In the genomic region with DNA sequence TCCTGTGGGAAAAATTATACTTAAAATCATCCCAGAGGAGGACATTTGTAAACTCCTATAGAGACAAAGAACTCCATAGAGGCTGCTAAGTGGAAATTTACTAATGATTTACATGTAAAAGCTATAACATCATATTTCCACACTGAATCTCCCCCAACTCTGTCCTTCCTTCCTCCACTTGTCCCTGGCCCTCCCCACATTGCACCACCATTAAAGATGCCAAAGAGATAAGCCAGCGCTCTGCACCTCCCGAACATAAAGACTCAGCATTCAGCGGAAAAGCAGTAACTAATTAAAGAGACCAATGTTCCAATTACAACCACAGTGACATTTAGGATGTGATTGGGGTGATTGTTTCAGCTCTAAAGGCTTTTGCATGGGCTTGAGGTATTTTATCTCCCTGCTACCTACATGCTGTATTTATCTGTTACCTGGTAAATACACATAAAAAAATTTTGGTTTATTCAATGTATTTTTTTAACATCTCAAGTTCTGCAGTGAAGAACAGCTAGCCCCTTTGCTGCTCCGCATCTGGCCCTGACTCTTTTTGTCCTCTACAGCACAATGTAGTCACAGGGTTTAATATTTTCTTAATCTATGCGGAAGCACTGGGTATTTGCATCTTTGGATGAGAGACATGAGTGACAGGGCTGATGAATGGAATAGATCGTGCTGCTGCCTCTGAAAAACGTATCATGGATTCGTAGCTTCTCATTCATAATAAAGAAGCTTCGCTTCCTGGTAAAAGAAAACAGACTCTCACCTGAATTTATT, we compare ENCODE assay signal across 22 cellular contexts. TPM values are rescaled to one million over a fixed set of nuclear protein-coding genes. Genes with fewer than 3 reads are reported as not detected.
"Had no signal": no experiment of that assay in that cellular context is flagged by ENCODE, and none has a peak within 500 bp of the region (broad histone marks: within the 10 kb centered on the region; RNA-seq: fewer than 3 reads in every experiment).

No MANE protein-coding gene starts in this region.

- H3K9me3 Mint-ChIP-seq: activated T-helper 17 cell treated with anti-CD3 and anti-CD28 coated beads, Interleukin-2, amount 50 U/mL, for 72 hours; memory B cell; nephron; T-cell; T-helper 2 cell treated with Interferon-gamma antibody and Interleukin-4, amounts not matched to agents 5 μg/mL and 100 μg/mL, for 36 hours; WTC11 had no signal

- H3K4me3 ChIP-seq: cardiac muscle cell, heart right ventricle, right lobe of liver, skin epidermis, tibial nerve had no signal

- H3K4me1 ChIP-seq: right lobe of liver, tibial nerve had no signal

- H3K36me3 ChIP-seq: heart right ventricle, right lobe of liver, tibial nerve had no signal

- ATAC-seq: activated T-helper 17 cell treated with anti-CD3 and anti-CD28 coated beads, Interleukin-2, amount 50 U/mL, for 72 hours; heart right ventricle; left colon; right lobe of liver; T-cell; WTC11 had no signal

- FAIRE-seq: endometrium, keratinocyte had no signal

- H3K27ac Mint-ChIP-seq: activated T-helper 17 cell treated with anti-CD3 and anti-CD28 coated beads, Interleukin-2, amount 50 U/mL, for 72 hours; memory B cell; nephron; T-cell; T-helper 2 cell treated with Interferon-gamma antibody and Interleukin-4, amounts not matched to agents 5 μg/mL and 100 μg/mL, for 36 hours had no signal

- DNase-seq: activated naive CD4-positive, alpha-beta T cell treated with Interleukin-2 at 50 U/mL for 16 hours; activated T-cell treated with anti-CD3 and anti-CD28 coated beads, Interleukin-2, amount 50 U/mL, for 1 hour; effector CD4-positive, alpha-beta T cell; heart right ventricle; left colon; nucleus accumbens; posterior cingulate gyrus; right lobe of liver; stimulated activated CD4-positive, alpha-beta T cell treated with anti-CD3 and anti-CD28 coated beads, Interleukin-2, amount 100 ng/mL, for 24 hours; stimulated activated naive CD4-positive, alpha-beta T cell; T-cell had no signal

- H3K9me3 ChIP-seq: heart right ventricle, right lobe of liver, tibial nerve had no signal

- H3K27ac ChIP-seq: cardiac muscle cell, heart right ventricle, right lobe of liver, skin epidermis, tibial nerve had no signal

- H3K4me1 Mint-ChIP-seq: T-cell had no signal

- H3K36me3 Mint-ChIP-seq: memory B cell, WTC11 had no signal

- H3K27me3 Mint-ChIP-seq: activated T-helper 17 cell treated with anti-CD3 and anti-CD28 coated beads, Interleukin-2, amount 50 U/mL, for 72 hours; T-cell had no signal

- H3K27me3 ChIP-seq: cardiac muscle cell, heart right ventricle, right lobe of liver, tibial nerve had no signal

- H3K4me3 Mint-ChIP-seq: activated T-helper 17 cell treated with anti-CD3 and anti-CD28 coated beads, Interleukin-2, amount 50 U/mL, for 72 hours; memory B cell; nephron; T-cell; T-helper 2 cell treated with Interferon-gamma antibody and Interleukin-4, amounts not matched to agents 5 μg/mL and 100 μg/mL, for 36 hours; WTC11 had no signal

RNA-seq across cellular contexts. Expression of a gene that starts 55.2 kb away (rescaled TPM):
- total RNA-seq: myocyte, tibial nerve had no signal
- polyA plus RNA-seq: cardiac muscle cell had no signal
